ENCODE assay signal across 12 cellular contexts in genomic region chr15:84605225-84605882, GRCh38. TPM values are rescaled to one million over a fixed set of nuclear protein-coding genes. Genes with fewer than 3 reads are reported as not detected.
DNase-seq lines count a peak whose midpoint lies in the region; ATAC-seq and TF ChIP-seq lines count a peak whose summit lies in the region.
"Had no signal": no experiment of that assay in that cellular context is flagged by ENCODE, and none has a peak within 500 bp of the region (broad histone marks: within the 10 kb centered on the region; RNA-seq: fewer than 3 reads in every experiment).

No MANE protein-coding gene starts in this region.

- H3K36me3 Mint-ChIP-seq in CD4-positive, alpha-beta T cell (ENCODE audit: low read depth): peaks cover 71% of the 10 kb centered on the region
- peaks cover 69% of the 10 kb centered on the region for H3K36me3 Mint-ChIP-seq in GM23338 (ENCODE audit: low read depth)
- peaks cover 18% of the 10 kb centered on the region for H3K36me3 Mint-ChIP-seq in activated naive CD8-positive, alpha-beta T cell

- ATAC-seq in CD4-positive, alpha-beta T cell (ENCODE audit: poor library complexity): no peak
- ATAC-seq in GM23338: no peak
- ATAC-seq in GM18870 (IDR thresholded peaks at IDR 0.05; ENCODE audit: unreplicated experiment): no peak
- ATAC-seq in HG02870 (IDR thresholded peaks at IDR 0.05; ENCODE audit: unreplicated experiment): no peak
- ATAC-seq: heart left ventricle had no signal

- H3K9me3 ChIP-seq in CD4-positive, alpha-beta T cell (ENCODE audit: control insufficient read depth, low read length): no peaks in the 10 kb centered on the region
- H3K9me3 ChIP-seq in muscle layer of duodenum (ENCODE audit: control insufficient read depth in 1 of 2, low read length in 2 of 2): no peaks in the 10 kb centered on the region
- H3K9me3 ChIP-seq: heart left ventricle, sigmoid colon had no signal

- POLR2A ChIA-PET in CD4-positive, alpha-beta T cell (lab: Charles Lee): interaction anchor here (1.4 to 1.5 kb wide), 2 partner anchors 26 to 29 kb away, joined by 4 to 5 read pairs; no protein-coding TSS in a partner anchor

- no peak overlapping the region for H3K27ac Mint-ChIP-seq in CD4-positive, alpha-beta T cell
- peak overlapping the region; percentile 63 for H3K27ac Mint-ChIP-seq in GM23338
- peak overlapping the region; percentile 91 for H3K27ac Mint-ChIP-seq in activated naive CD8-positive, alpha-beta T cell
- H3K27ac Mint-ChIP-seq: mesothelial cell of epicardium had no signal

- no peak overlapping the region for H2AFZ ChIP-seq in GM23338

- H3K27me3 ChIP-seq in CD4-positive, alpha-beta T cell (ENCODE audit: control insufficient read depth, insufficient read depth, low read length): no peaks in the 10 kb centered on the region
- H3K27me3 ChIP-seq in GM23338 (ENCODE audit: insufficient read depth) (no peaks in the 10 kb centered on the region), muscle layer of duodenum (ENCODE audit: low read depth, low read length) (no peaks in the 10 kb centered on the region)
- H3K27me3 ChIP-seq: heart left ventricle, sigmoid colon had no signal

- TF ChIP-seq CTCF in CD4-positive, alpha-beta T cell (IDR thresholded peaks at IDR 0.05): no peak
- TF ChIP-seq CTCF in GM23338 (conservative IDR thresholded peaks at IDR 0.05; ENCODE audit: low read depth in 2 of 2): no peak

- H3K4me3 ChIP-seq in GM23338: peak overlapping the region; percentile 87
- H3K4me3 ChIP-seq in muscle layer of duodenum (ENCODE audit: low read depth in 1 of 2, low read length in 2 of 2): no peak overlapping the region
- H3K4me3 ChIP-seq: heart left ventricle, sigmoid colon had no signal

- peaks cover 26% of the 10 kb centered on the region for H3F3A ChIP-seq in GM23338 (replicated peaks; ENCODE audit: low read depth)

- H3K9me2 ChIP-seq in GM23338 (ENCODE audit: insufficient read depth): no peaks in the 10 kb centered on the region

- H3K79me2 ChIP-seq in GM23338 (replicated peaks; ENCODE audit: insufficient read depth): peaks cover 84% of the 10 kb centered on the region

- intact Hi-C loops in CD4-positive, alpha-beta T cell (cut with DNase I, micrococcal nuclease): no loop called here

- no peak overlapping the region for H3K27ac ChIP-seq in CD4-positive, alpha-beta T cell (ENCODE audit: low read depth, low read length)
- H3K27ac ChIP-seq in GM23338 (ENCODE audit: low read depth) (peak overlapping the region; percentile 96; the same call in 1 of the 2 replicates), muscle layer of duodenum (ENCODE audit: low read length) (peak overlapping the region; percentile 36)
- H3K27ac ChIP-seq: sigmoid colon had no signal

- peaks cover 35% of the 10 kb centered on the region; the same call in 1 of the 2 replicates for H3K36me3 ChIP-seq in GM23338 (ENCODE audit: insufficient read depth)
- peaks cover 4 to 10% of the 10 kb centered on the region in 2 donors for H3K36me3 ChIP-seq in muscle layer of duodenum (ENCODE audit: control insufficient read depth in 1 of 2, insufficient read depth in 2 of 2, low read length in 2 of 2)

- peaks cover 77% of the 10 kb centered on the region for H3K4me1 ChIP-seq in GM23338 (ENCODE audit: insufficient read depth)
- H3K4me1 ChIP-seq in muscle layer of duodenum (ENCODE audit: control insufficient read depth in 1 of 2, insufficient read depth in 2 of 2, low read length in 2 of 2): no peaks in the 10 kb centered on the region

- CTCF ChIA-PET in CD4-positive, alpha-beta T cell (lab: Charles Lee): no interaction called here

- no peaks in the 10 kb centered on the region for H3K27me3 Mint-ChIP-seq in CD4-positive, alpha-beta T cell
- peaks cover 25% of the 10 kb centered on the region for H3K27me3 Mint-ChIP-seq in GM23338 (ENCODE audit: insufficient read depth, low read depth, poor library complexity)
- no peaks in the 10 kb centered on the region for H3K27me3 Mint-ChIP-seq in activated naive CD8-positive, alpha-beta T cell

- peaks cover 50% of the 10 kb centered on the region for H3K4me1 Mint-ChIP-seq in CD4-positive, alpha-beta T cell (ENCODE audit: low read depth)
- peaks cover 73% of the 10 kb centered on the region for H3K4me1 Mint-ChIP-seq in GM23338
- peaks cover 46% of the 10 kb centered on the region for H3K4me1 Mint-ChIP-seq in activated naive CD8-positive, alpha-beta T cell (ENCODE audit: low read depth)

- DNase-seq in CD4-positive, alpha-beta T cell: no peak
- DNase-seq in GM23338 (ENCODE audit: low spot score) (no peak), SHP77 treated with DMSO at 0.1 percent for 48 hours (lab: John Stamatoyannopoulos, UW) (no peak), COLO668 (lab: John Stamatoyannopoulos, UW; ENCODE audit: unreplicated experiment) (no peak)
- DNase-seq: heart left ventricle, RPMI8226 had no signal

- peak overlapping the region; percentile 79 for H3K4me2 ChIP-seq in GM23338

- peaks cover 56% of the 10 kb centered on the region for H4K20me1 ChIP-seq in GM23338 (replicated peaks; ENCODE audit: insufficient read depth)

- no peaks in the 10 kb centered on the region for H3K9me3 Mint-ChIP-seq in CD4-positive, alpha-beta T cell
- no peaks in the 10 kb centered on the region for H3K9me3 Mint-ChIP-seq in GM23338
- no peaks in the 10 kb centered on the region for H3K9me3 Mint-ChIP-seq in activated naive CD8-positive, alpha-beta T cell (ENCODE audit: low read depth)
- H3K9me3 Mint-ChIP-seq: mesothelial cell of epicardium had no signal

- peak overlapping the region; percentile 31 for H3K4me3 Mint-ChIP-seq in CD4-positive, alpha-beta T cell
- peak overlapping the region; percentile 63 for H3K4me3 Mint-ChIP-seq in GM23338
- peak overlapping the region; percentile 81 for H3K4me3 Mint-ChIP-seq in activated naive CD8-positive, alpha-beta T cell
- H3K4me3 Mint-ChIP-seq: mesothelial cell of epicardium had no signal

TF ChIP-seq in GM23338, 12 proteins besides CTCF, POLR2A, EP300 and RAD21 (continues in another document):
- no peak for TF ChIP-seq ZNF462 (CRISPR knock-in tag; IDR thresholded peaks at IDR 0.05)

RNA-seq across cellular contexts. Expression of gene ZSCAN2, which starts 4.5 kb away (rescaled TPM):
- total RNA-seq in CD4-positive, alpha-beta T cell: 1 to 10 TPM; 3.8 to 5.0 TPM
- 63.9 and 93.0 TPM in 2 replicates for total RNA-seq in GM23338 (2014; rRNA removed; shearing (Covaris generic))
- polyA plus RNA-seq in GM23338 (2016; fragmentation: Nextera tagmentation; extraction: Ambion mirVana): 42.7 and 45.8 TPM in 2 replicates

RNA-seq across cellular contexts. Expression of gene WDR73, which starts 48.7 kb away (rescaled TPM):
- total RNA-seq in CD4-positive, alpha-beta T cell: 10 to 100 TPM; 17.8 to 23.7 TPM
- total RNA-seq in GM23338 (2014; rRNA removed; shearing (Covaris generic)): 25.2 and 29.3 TPM in 2 replicates
- polyA plus RNA-seq in GM23338 (2016; fragmentation: Nextera tagmentation; extraction: Ambion mirVana): 14.8 TPM in 2 replicates

RNA-seq across cellular contexts. Expression of gene NMB, which starts 52.6 kb away (rescaled TPM):
- 1 to 10 TPM; 2.2 to 3.7 TPM for total RNA-seq in CD4-positive, alpha-beta T cell
- 19.8 and 22.0 TPM in 2 replicates for total RNA-seq in GM23338 (2014; rRNA removed; shearing (Covaris generic))
- polyA plus RNA-seq in GM23338 (2016; fragmentation: Nextera tagmentation; extraction: Ambion mirVana): 17.0 and 18.1 TPM in 2 replicates

Comparison
In these comparisons a context has a peak if more than half of its experiments do, and no peak if none do; other contexts are left out.
1. H3K4me3 Mint-ChIP-seq: peak in every context shown above with its lines; median percentile 81 in activated naive CD8-positive, alpha-beta T cell; 63 in GM23338; 31 in CD4-positive, alpha-beta T cell.
2. RNA of gene ZSCAN2, which starts 4.5 kb away (total RNA-seq): 63.9 to 93.0 TPM in GM23338; 3.8 to 5.0 TPM in CD4-positive, alpha-beta T cell; every median in the first group is over 10 times any median in the second.